In the genomic region with DNA sequence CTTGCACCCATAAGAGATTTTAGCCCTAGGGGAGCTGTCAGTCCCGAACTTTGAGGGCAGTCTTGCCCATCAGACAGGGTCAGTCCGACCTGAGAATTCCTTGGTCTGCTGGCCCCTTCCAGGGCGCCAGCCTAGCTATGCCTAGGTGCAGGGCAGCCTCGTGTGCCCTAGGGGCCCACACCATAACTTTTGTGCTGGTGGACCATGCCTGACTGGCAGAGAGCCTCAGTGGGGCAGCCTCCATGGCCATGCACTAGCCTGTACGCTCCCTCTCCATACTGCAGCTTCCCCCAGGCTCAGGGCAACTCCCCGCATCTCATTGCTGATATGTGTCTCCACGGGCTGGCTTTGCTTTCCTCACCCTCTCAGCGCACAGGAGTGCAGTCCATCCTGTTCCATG, we compare ENCODE assay signal across 22 cellular contexts.
DNase-seq lines count a peak whose midpoint lies in the region; ATAC-seq lines count a peak whose summit lies in the region.
"Had no signal": no experiment of that assay in that cellular context is flagged by ENCODE, and none has a peak within 500 bp of the region (broad histone marks: within the 10 kb centered on the region; RNA-seq: fewer than 3 reads in every experiment).

No MANE protein-coding gene starts in this region.

- no peak overlapping the region for H3K4me3 ChIP-seq in naive thymus-derived CD4-positive, alpha-beta T cell (ENCODE audit: low read length)
- no peak overlapping the region for H3K4me3 ChIP-seq in aorta (ENCODE audit: low read length in 2 of 2)
- H3K4me3 ChIP-seq: GM12878, GM23248, HAP-1 had no signal

- H3K4me1 Mint-ChIP-seq in stimulated activated naive CD8-positive, alpha-beta T cell treated with anti-CD3 and anti-CD28 coated beads, Interleukin-15, amount 100 ng/mL, for 72 hours = no peaks in the 10 kb centered on the region
- H3K4me1 Mint-ChIP-seq in naive thymus-derived CD4-positive, alpha-beta T cell = no peaks in the 10 kb centered on the region
- no peaks in the 10 kb centered on the region for H3K4me1 Mint-ChIP-seq in stimulated activated effector memory CD8-positive, alpha-beta T cell treated with anti-CD3 and anti-CD28 coated beads, Interleukin-12 subunit alpha, Interleukin-12 subunit beta, amount 100 ng/mL, for 72 hours

- H3K36me3 ChIP-seq in naive thymus-derived CD4-positive, alpha-beta T cell (ENCODE audit: control insufficient read depth in 2 of 3, insufficient read depth in 3 of 3, low read length in 3 of 3) = no peaks in the 10 kb centered on the region
- no peaks in the 10 kb centered on the region for H3K36me3 ChIP-seq in aorta (ENCODE audit: control insufficient read depth in 1 of 2, insufficient read depth in 2 of 2, low read length in 1 of 2)
- H3K36me3 ChIP-seq: BE2C, HAP-1 had no signal

- H3K4me3 Mint-ChIP-seq in stimulated activated naive CD8-positive, alpha-beta T cell treated with anti-CD3 and anti-CD28 coated beads, Interleukin-15, amount 100 ng/mL, for 72 hours = no peak overlapping the region
- H3K4me3 Mint-ChIP-seq in naive thymus-derived CD4-positive, alpha-beta T cell = no peak overlapping the region
- no peak overlapping the region for H3K4me3 Mint-ChIP-seq in stimulated activated effector memory CD8-positive, alpha-beta T cell treated with anti-CD3 and anti-CD28 coated beads, Interleukin-12 subunit alpha, Interleukin-12 subunit beta, amount 100 ng/mL, for 72 hours
- H3K4me3 Mint-ChIP-seq: CD8-positive, alpha-beta T cell; HFFc6 had no signal

- DNase-seq in stimulated activated naive CD8-positive, alpha-beta T cell treated with anti-CD3 and anti-CD28 coated beads, Interleukin-15, Interleukin-2, amounts not matched to agents 100 U/mL and 50 U/mL, for 24 hours = no peak
- DNase-seq in stimulated activated naive CD8-positive, alpha-beta T cell treated with anti-CD3 and anti-CD28 coated beads, Interleukin-15, amount 100 ng/mL, for 72 hours = no peak
- no peak for DNase-seq in naive thymus-derived CD4-positive, alpha-beta T cell
- no peak for DNase-seq in stimulated activated effector memory CD8-positive, alpha-beta T cell treated with anti-CD3 and anti-CD28 coated beads, Interleukin-12 subunit alpha, Interleukin-12 subunit beta, amount 100 ng/mL, for 72 hours (ENCODE audit: low spot score in 2 of 2)
- DNase-seq in aorta (no peak), AG08396 (ENCODE audit: low spot score) (no peak), HuH-7.5 (ENCODE audit: low spot score) (no peak)
- DNase-seq: AML-193; BE2C; C1 segment of cervical spinal cord; Caco-2; CD8-positive, alpha-beta T cell; DMS153; DMS79; EL; GDM1; GM23248; HFFc6 had no signal

- ATAC-seq in stimulated activated naive CD8-positive, alpha-beta T cell treated with anti-CD3 and anti-CD28 coated beads, Interleukin-15, Interleukin-2, amounts not matched to agents 100 U/mL and 50 U/mL, for 24 hours = peak; percentile 32
- ATAC-seq in stimulated activated naive CD8-positive, alpha-beta T cell treated with anti-CD3 and anti-CD28 coated beads, Interleukin-15, amount 100 ng/mL, for 72 hours = no peak
- peak; percentile 12 for ATAC-seq in naive thymus-derived CD4-positive, alpha-beta T cell
- peak; percentile 16 for ATAC-seq in stimulated activated effector memory CD8-positive, alpha-beta T cell treated with anti-CD3 and anti-CD28 coated beads, Interleukin-12 subunit alpha, Interleukin-12 subunit beta, amount 100 ng/mL, for 72 hours
- ATAC-seq in aorta (ENCODE audit: low FRiP score) (peak; percentile 48), HG03432 (IDR thresholded peaks at IDR 0.05; ENCODE audit: unreplicated experiment) (no peak)
- ATAC-seq: CD8-positive, alpha-beta T cell; GM12878 had no signal

- no peaks in the 10 kb centered on the region for H3K9me3 ChIP-seq in naive thymus-derived CD4-positive, alpha-beta T cell (ENCODE audit: control insufficient read depth in 2 of 3, low read length in 3 of 3)
- H3K9me3 ChIP-seq in aorta (ENCODE audit: control insufficient read depth, low read length) = peaks cover 3% of the 10 kb centered on the region
- H3K9me3 ChIP-seq: Caco-2, HAP-1 had no signal

- H3K4me1 ChIP-seq in naive thymus-derived CD4-positive, alpha-beta T cell (ENCODE audit: control insufficient read depth in 2 of 2, insufficient read depth in 2 of 2, low read length in 2 of 2) = no peaks in the 10 kb centered on the region
- H3K4me1 ChIP-seq in aorta (ENCODE audit: control insufficient read depth in 1 of 2, insufficient read depth in 2 of 2, low read length in 2 of 2) = no peaks in the 10 kb centered on the region
- H3K4me1 ChIP-seq: BE2C, Caco-2, HAP-1 had no signal

- intact Hi-C loops in naive thymus-derived CD4-positive, alpha-beta T cell (cut with micrococcal nuclease) = no loop called here
- intact Hi-C loops in aorta (cut with DNase I) = no loop called here

- 93 to 96% methylated on average over 8 of the region's 8 CpGs for WGBS in aorta, 2 donors

- H3K27ac Mint-ChIP-seq in stimulated activated naive CD8-positive, alpha-beta T cell treated with anti-CD3 and anti-CD28 coated beads, Interleukin-15, amount 100 ng/mL, for 72 hours = no peak overlapping the region
- no peak overlapping the region for H3K27ac Mint-ChIP-seq in naive thymus-derived CD4-positive, alpha-beta T cell
- H3K27ac Mint-ChIP-seq in stimulated activated effector memory CD8-positive, alpha-beta T cell treated with anti-CD3 and anti-CD28 coated beads, Interleukin-12 subunit alpha, Interleukin-12 subunit beta, amount 100 ng/mL, for 72 hours = no peak overlapping the region
- H3K27ac Mint-ChIP-seq: CD8-positive, alpha-beta T cell; HFFc6 had no signal

- CTCF ChIA-PET in naive thymus-derived CD4-positive, alpha-beta T cell (lab: Charles Lee) = no interaction called here

- H3K27me3 Mint-ChIP-seq in stimulated activated naive CD8-positive, alpha-beta T cell treated with anti-CD3 and anti-CD28 coated beads, Interleukin-15, amount 100 ng/mL, for 72 hours = peaks cover 6% of the 10 kb centered on the region
- peaks cover 0 to 6% (median 0%) of the 10 kb centered on the region in 5 donors for H3K27me3 Mint-ChIP-seq in naive thymus-derived CD4-positive, alpha-beta T cell

- no peaks in the 10 kb centered on the region for H3K27me3 ChIP-seq in naive thymus-derived CD4-positive, alpha-beta T cell (ENCODE audit: control insufficient read depth in 2 of 2, insufficient read depth in 2 of 2, low read length in 2 of 2)
- no peaks in the 10 kb centered on the region for H3K27me3 ChIP-seq in aorta (ENCODE audit: control insufficient read depth in 1 of 2, insufficient read depth in 2 of 2, low read length in 1 of 2)
- H3K27me3 ChIP-seq: BE2C had no signal

- POLR2A ChIA-PET in naive thymus-derived CD4-positive, alpha-beta T cell (lab: Charles Lee) = no interaction called here

- no peaks in the 10 kb centered on the region for H3K36me3 Mint-ChIP-seq in naive thymus-derived CD4-positive, alpha-beta T cell
- H3K36me3 Mint-ChIP-seq in stimulated activated effector memory CD8-positive, alpha-beta T cell treated with anti-CD3 and anti-CD28 coated beads, Interleukin-12 subunit alpha, Interleukin-12 subunit beta, amount 100 ng/mL, for 72 hours = no peaks in the 10 kb centered on the region
- H3K36me3 Mint-ChIP-seq: CD8-positive, alpha-beta T cell had no signal

- H3K27ac ChIP-seq in naive thymus-derived CD4-positive, alpha-beta T cell (ENCODE audit: low read depth, low read length) = no peak overlapping the region
- no peak overlapping the region for H3K27ac ChIP-seq in aorta (ENCODE audit: low read depth in 1 of 2, low read length in 2 of 2)
- H3K27ac ChIP-seq: 22Rv1, GM23248 had no signal

- H3K9me3 Mint-ChIP-seq in stimulated activated naive CD8-positive, alpha-beta T cell treated with anti-CD3 and anti-CD28 coated beads, Interleukin-15, amount 100 ng/mL, for 72 hours = peaks cover 0 to 8% of the 10 kb centered on the region in 2 donors
- peaks cover 0 to 21% (median 0%) of the 10 kb centered on the region in 11 donors for H3K9me3 Mint-ChIP-seq in naive thymus-derived CD4-positive, alpha-beta T cell
- H3K9me3 Mint-ChIP-seq in stimulated activated effector memory CD8-positive, alpha-beta T cell treated with anti-CD3 and anti-CD28 coated beads, Interleukin-12 subunit alpha, Interleukin-12 subunit beta, amount 100 ng/mL, for 72 hours = no peaks in the 10 kb centered on the region
- H3K9me3 Mint-ChIP-seq: CD8-positive, alpha-beta T cell had no signal

Comparison
In these comparisons a context has a peak if more than half of its experiments do, and no peak if none do; other contexts are left out.
1. ATAC-seq: peak in stimulated activated naive CD8-positive, alpha-beta T cell treated with anti-CD3 and anti-CD28 coated beads, Interleukin-15, Interleukin-2, amounts not matched to agents 100 U/mL and 50 U/mL, for 24 hours (single experiment), naive thymus-derived CD4-positive, alpha-beta T cell (single experiment), stimulated activated effector memory CD8-positive, alpha-beta T cell treated with anti-CD3 and anti-CD28 coated beads, Interleukin-12 subunit alpha, Interleukin-12 subunit beta, amount 100 ng/mL, for 72 hours (single experiment) and aorta (single experiment); none in stimulated activated naive CD8-positive, alpha-beta T cell treated with anti-CD3 and anti-CD28 coated beads, Interleukin-15, amount 100 ng/mL, for 72 hours (single experiment) and HG03432 (single experiment).